In the genomic region with DNA sequence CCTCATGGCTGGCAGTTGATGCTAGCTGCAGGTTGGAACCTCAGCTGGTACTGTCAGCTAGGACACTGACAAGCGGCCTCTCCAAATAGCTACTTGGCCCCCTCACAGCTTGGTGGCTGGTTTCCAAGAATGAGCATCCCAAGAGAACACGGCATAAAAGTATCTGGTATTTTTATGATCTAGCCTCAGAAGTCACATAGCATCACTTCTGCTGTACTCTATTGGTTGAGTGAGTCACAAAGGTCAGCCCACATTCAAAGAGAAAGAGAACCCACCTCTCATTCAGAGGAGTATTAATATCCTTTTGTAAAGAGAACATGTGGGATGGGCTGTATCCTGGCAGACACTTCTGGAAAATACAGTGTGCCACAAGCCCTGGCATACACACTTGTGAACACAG, we compare ENCODE assay signal across 17 cellular contexts.
"Had no signal": no experiment of that assay in that cellular context is flagged by ENCODE, and none has a peak within 500 bp of the region (broad histone marks: within the 10 kb centered on the region; RNA-seq: fewer than 3 reads in every experiment).

No MANE protein-coding gene starts in this region.

- H3K27ac ChIP-seq: adrenal gland, esophagus squamous epithelium, heart right ventricle, neutrophil, pancreas, right lobe of liver had no signal

- H3K9me3 Mint-ChIP-seq: activated T-cell treated with anti-CD3 and anti-CD28 coated beads, Interleukin-2, amount 50 U/mL, for 72 hours; effector memory CD8-positive, alpha-beta T cell; immature natural killer cell; memory B cell; naive B cell; stimulated activated memory B cell treated with anti-CD40 and anti-IgM and Interleukin-4, amounts not matched to agents 10 μg/mL and 1 μg/mL and 100 μg/mL, for 72 hours had no signal

- H3K36me3 ChIP-seq: adrenal gland, esophagus squamous epithelium, heart right ventricle, neutrophil, pancreas, right lobe of liver had no signal

- H3K4me1 ChIP-seq: esophagus squamous epithelium, pancreas had no signal

- H3K27ac Mint-ChIP-seq: activated T-cell treated with anti-CD3 and anti-CD28 coated beads, Interleukin-2, amount 50 U/mL, for 72 hours; effector memory CD8-positive, alpha-beta T cell; immature natural killer cell; memory B cell; stimulated activated memory B cell treated with anti-CD40 and anti-IgM and Interleukin-4, amounts not matched to agents 10 μg/mL and 1 μg/mL and 100 μg/mL, for 72 hours had no signal

- H3K9me3 ChIP-seq: adrenal gland, esophagus squamous epithelium, heart right ventricle, neutrophil, pancreas, right lobe of liver had no signal

- ATAC-seq: effector memory CD8-positive, alpha-beta T cell; heart right ventricle; pancreas; right lobe of liver; stimulated activated memory B cell treated with anti-CD40 and anti-IgM and Interleukin-4, amounts not matched to agents 10 μg/mL and 1 μg/mL and 100 μg/mL, for 72 hours had no signal

- H3K4me3 ChIP-seq: adrenal gland, esophagus squamous epithelium, heart right ventricle, pancreas, right lobe of liver had no signal

- DNase-seq: activated CD4-positive, alpha-beta T cell treated with anti-CD3 and anti-CD28 coated beads, Interleukin-2, amount 50 U/mL, for 1 hour; activated effector memory CD4-positive, alpha-beta T cell treated with anti-CD3 and anti-CD28 coated beads, Interleukin-2, amount 50 U/mL, for 16 hours; activated naive CD4-positive, alpha-beta T cell treated with anti-CD3 and anti-CD28 coated beads, Interleukin-2, amount 50 U/mL, for 16 hours; activated T-cell treated with anti-CD3 and anti-CD28 coated beads, Interleukin-2, amount 50 U/mL, for 72 hours; adrenal gland; dermis blood vessel endothelial cell; effector memory CD8-positive, alpha-beta T cell; esophagus squamous epithelium; heart right ventricle; immature natural killer cell; naive B cell; pancreas; right lobe of liver; stimulated activated CD4-positive, alpha-beta T cell treated with anti-CD3 and anti-CD28 coated beads, Interleukin-4, amount 100 ng/mL, for 24 hours had no signal

- H3K36me3 Mint-ChIP-seq: immature natural killer cell; memory B cell; naive B cell; stimulated activated memory B cell treated with anti-CD40 and anti-IgM and Interleukin-4, amounts not matched to agents 10 μg/mL and 1 μg/mL and 100 μg/mL, for 72 hours had no signal

- H3K27me3 Mint-ChIP-seq: memory B cell; stimulated activated memory B cell treated with anti-CD40 and anti-IgM and Interleukin-4, amounts not matched to agents 10 μg/mL and 1 μg/mL and 100 μg/mL, for 72 hours had no signal

- H3K4me3 Mint-ChIP-seq: activated T-cell treated with anti-CD3 and anti-CD28 coated beads, Interleukin-2, amount 50 U/mL, for 72 hours; effector memory CD8-positive, alpha-beta T cell; immature natural killer cell; memory B cell; naive B cell; stimulated activated memory B cell treated with anti-CD40 and anti-IgM and Interleukin-4, amounts not matched to agents 10 μg/mL and 1 μg/mL and 100 μg/mL, for 72 hours had no signal

- H3K27me3 ChIP-seq: adrenal gland, esophagus squamous epithelium, heart right ventricle, neutrophil, pancreas, right lobe of liver had no signal

- H3K4me1 Mint-ChIP-seq: immature natural killer cell; stimulated activated memory B cell treated with anti-CD40 and anti-IgM and Interleukin-4, amounts not matched to agents 10 μg/mL and 1 μg/mL and 100 μg/mL, for 72 hours had no signal
